In genomic region chr16:84827131-84827574, GRCh38 we compare ENCODE assay signal across 12 cellular contexts. TPM values are rescaled to one million over a fixed set of nuclear protein-coding genes. Genes with fewer than 3 reads are reported as not detected.
DNase-seq lines count a peak whose midpoint lies in the region; ATAC-seq and TF ChIP-seq lines count a peak whose summit lies in the region.
"Had no signal": no experiment of that assay in that cellular context is flagged by ENCODE, and none has a peak within 500 bp of the region (broad histone marks: within the 10 kb centered on the region; RNA-seq: fewer than 3 reads in every experiment).

No MANE protein-coding gene starts in this region.

- H3K4me3 ChIP-seq in gastroesophageal sphincter: peak overlapping the region in 1 of 2 donors; percentile 35
- peak overlapping the region; percentile 12 for H3K4me3 ChIP-seq in rectal smooth muscle tissue (ENCODE audit: low read length)

- peak overlapping the region; percentile 53 to 75 for H3K4me3 Mint-ChIP-seq in CD14-positive monocyte

- H3K27me3 Mint-ChIP-seq in CD14-positive monocyte (ENCODE audit: low read depth in 3 of 3): peaks cover 2 to 5% (median 4%) of the 10 kb centered on the region in 3 donors

- H3K27ac ChIP-seq in gastroesophageal sphincter (peak overlapping the region; percentile 92 to 99 (median 97)), rectal smooth muscle tissue (ENCODE audit: low read depth, low read length) (peak overlapping the region; percentile 98)

- H3K36me3 Mint-ChIP-seq in CD14-positive monocyte: peaks cover 38 to 80% of the 10 kb centered on the region in 2 donors

- ATAC-seq in gastroesophageal sphincter: peak; percentile 1

- H3K4me1 ChIP-seq in gastroesophageal sphincter (peaks cover 9 to 100% (median 67%) of the 10 kb centered on the region in 3 donors), rectal smooth muscle tissue (ENCODE audit: control insufficient read depth, insufficient read depth, low read length) (peaks cover 53% of the 10 kb centered on the region)

- TF ChIP-seq POLR2A in gastroesophageal sphincter (IDR thresholded peaks at IDR 0.05): peak in 1 of 2 donors; percentile 15

- 41 to 54% methylated on average over 2 to 9 of the region's 16 CpGs for WGBS in gastroesophageal sphincter (ENCODE audit: low coverage in 1 of 2), 2 donors

- H3K27me3 ChIP-seq in gastroesophageal sphincter (no peaks in the 10 kb centered on the region), rectal smooth muscle tissue (ENCODE audit: control insufficient read depth, insufficient read depth, low read length) (no peaks in the 10 kb centered on the region)

- H3K9me3 Mint-ChIP-seq in CD14-positive monocyte: peaks cover 0 to 5% (median 0%) of the 10 kb centered on the region in 7 donors

- peak overlapping the region; percentile 53 for H3K9ac ChIP-seq in rectal smooth muscle tissue (ENCODE audit: low read length)

- no peaks in the 10 kb centered on the region for H3K9me3 ChIP-seq in gastroesophageal sphincter

- intact Hi-C loops in CD14-positive monocyte (cut with micrococcal nuclease): no loop called here

- H3K36me3 ChIP-seq in gastroesophageal sphincter: no peaks in the 10 kb centered on the region
- no peaks in the 10 kb centered on the region for H3K36me3 ChIP-seq in rectal smooth muscle tissue (ENCODE audit: control insufficient read depth, insufficient read depth, low read length)

- no peak for TF ChIP-seq EP300 in gastroesophageal sphincter (IDR thresholded peaks at IDR 0.05)

- H3K27ac Mint-ChIP-seq in CD14-positive monocyte: peak overlapping the region; percentile 77 to 95 (median 87)

- DNase-seq in CD14-positive monocyte (ENCODE audit: low spot score) (peak; percentile 70), SK-N-DZ (ENCODE audit: low spot score) (peak; percentile 81), AG08396 (ENCODE audit: low spot score) (no peak), NCI-H526 treated with DMSO at 0.1 percent for 48 hours (lab: John Stamatoyannopoulos, UW) (no peak), cerebellum (ENCODE audit: low spot score) (no peak), NCI-H748 (lab: John Stamatoyannopoulos, UW; ENCODE audit: unreplicated experiment) (no peak)
- DNase-seq: activated naive CD4-positive, alpha-beta T cell treated with anti-CD3 and anti-CD28 coated beads, Interleukin-2, amount 50 U/mL, for 16 hours; NCI-H2081; SHP77 had no signal

- H3K4me1 Mint-ChIP-seq in CD14-positive monocyte: peaks cover 58% of the 10 kb centered on the region

- TF ChIP-seq CTCF in CD14-positive monocyte (IDR thresholded peaks at IDR 0.05) (no peak), gastroesophageal sphincter (IDR thresholded peaks at IDR 0.05) (no peak)

RNA-seq across cellular contexts. Expression of gene CRISPLD2, which starts 7.4 kb away (rescaled TPM):
- 10 to 100 TPM; 69.0 to 90.4 TPM for polyA plus RNA-seq in CD14-positive monocyte
- polyA plus RNA-seq in SK-N-DZ (2014; cell fraction: cytosol; rRNA removed): 0.12 TPM in 1 of 2 replicates, not detected in the other
- polyA plus RNA-seq in SK-N-DZ (2014; cell fraction: nucleus; rRNA removed): not detected in 2 replicates
- total RNA-seq in gastroesophageal sphincter (100 to 1,000 TPM; 174 to 411 (median 219) TPM), cerebellum (4.8 TPM)
- total RNA-seq: HT1080 had no signal

Comparison
In these comparisons a context has a peak if more than half of its experiments do, and no peak if none do; other contexts are left out.
1. DNase-seq: peak in CD14-positive monocyte (single experiment) and SK-N-DZ (single experiment); none in AG08396 (single experiment), NCI-H526 treated with DMSO at 0.1 percent for 48 hours (single experiment), cerebellum (single experiment) and NCI-H748 (single experiment).
2. RNA of gene CRISPLD2, which starts 7.4 kb away (total RNA-seq): 174 to 411 TPM in gastroesophageal sphincter; 4.8 TPM in cerebellum (single experiment); every median in the first group is over 10 times any median in the second.